ENCODE assay signal across 6 cellular contexts in genomic region chr4:149500806-149501205, GRCh38.
"Had no signal": no experiment of that assay in that cellular context is flagged by ENCODE, and none has a peak within 500 bp of the region (broad histone marks: within the 10 kb centered on the region; RNA-seq: fewer than 3 reads in every experiment).

No MANE protein-coding gene starts in this region.

- H3K4me1 Mint-ChIP-seq: IgD-negative memory B cell had no signal

- ATAC-seq: HepG2, K562 had no signal

- H3K4me3 Mint-ChIP-seq: IgD-negative memory B cell had no signal

- H3K27me3 Mint-ChIP-seq: IgD-negative memory B cell had no signal

- DNase-seq: IMR-90, KBM-7, KG1 had no signal

- H3K27ac Mint-ChIP-seq: IgD-negative memory B cell had no signal

- H3K36me3 Mint-ChIP-seq: IgD-negative memory B cell had no signal
